In genomic region chr11:3156661-3157311, GRCh38 we compare ENCODE assay signal across 12 cellular contexts. TPM values are rescaled to one million over a fixed set of nuclear protein-coding genes. Genes with fewer than 3 reads are reported as not detected.
DNase-seq lines count a peak whose midpoint lies in the region; ATAC-seq and TF ChIP-seq lines count a peak whose summit lies in the region.
"Had no signal": no experiment of that assay in that cellular context is flagged by ENCODE, and none has a peak within 500 bp of the region (broad histone marks: within the 10 kb centered on the region; RNA-seq: fewer than 3 reads in every experiment).

No MANE protein-coding gene starts in this region.

- no peak for TF ChIP-seq POLR2A in GM18505 (IDR thresholded peaks at IDR 0.05; ENCODE audit: borderline replicate concordance, extremely low read depth, insufficient read depth, insufficient read length)

- peak overlapping the region in 2 of 10 donors; percentile 7 to 22 for H3K4me3 ChIP-seq in heart right ventricle
- no peak overlapping the region for H3K4me3 ChIP-seq in WERI-Rb-1 (ENCODE audit: low read depth, low read length)

- H3K4me3 Mint-ChIP-seq in osteocyte (ENCODE audit: unreplicated experiment), result peak overlapping the region; percentile 10
- H3K4me3 Mint-ChIP-seq: activated T-cell treated with anti-CD3 and anti-CD28 coated beads, Interleukin-2, amount 50 U/mL, for 24 hours had no signal

- H3K9me3 ChIP-seq in heart right ventricle, result no peaks in the 10 kb centered on the region
- H3K9me3 ChIP-seq in WERI-Rb-1 (ENCODE audit: severe bottlenecking), result no peaks in the 10 kb centered on the region

- 82 to 91% methylated on average over 31 of the region's 31 CpGs for WGBS in heart right ventricle, 2 donors

- intact Hi-C loops in Right ventricle myocardium superior (cut with DNase I) (no loop called here), cardiac septum (cut with DNase I) (no loop called here), heart right ventricle (cut with DNase I) (loop anchor here in 1 of 10 donors (10.0 kb wide), 1 partner anchor 122 kb away; no protein-coding TSS in a partner anchor)

- H3K36me3 ChIP-seq in heart right ventricle (peaks cover 0 to 13% (median 0%) of the 10 kb centered on the region in 9 donors), WERI-Rb-1 (no peaks in the 10 kb centered on the region)

- no peak for TF ChIP-seq CTCF in heart right ventricle (IDR thresholded peaks at IDR 0.05)
- no peak for TF ChIP-seq CTCF in osteocyte (IDR thresholded peaks at IDR 0.05)
- TF ChIP-seq CTCF in WERI-Rb-1 (IDR thresholded peaks at IDR 0.05; ENCODE audit: low read depth, low read length), result no peak

- H3K4me1 Mint-ChIP-seq in osteocyte (ENCODE audit: unreplicated experiment), result peaks cover 97% of the 10 kb centered on the region

- DNase-seq in Right ventricle myocardium superior, result peak; percentile 41
- DNase-seq in cardiac septum (ENCODE audit: low spot score), result no peak
- DNase-seq in heart right ventricle, result peak in 1 of 2 donors; percentile 11
- DNase-seq in osteocyte (ENCODE audit: extremely low spot score, unreplicated experiment), result no peak
- no peak for DNase-seq in WERI-Rb-1
- DNase-seq: activated T-cell treated with anti-CD3 and anti-CD28 coated beads, Interleukin-2, amount 50 U/mL, for 24 hours; NCI-H345; SIG-M5; substantia nigra had no signal

- H3K36me3 Mint-ChIP-seq in osteocyte (ENCODE audit: unreplicated experiment), result peaks cover 2% of the 10 kb centered on the region

- peak overlapping the region in 7 of 10 donors; percentile 45 to 85 (median 60) for H3K27ac ChIP-seq in heart right ventricle
- H3K27ac ChIP-seq in WERI-Rb-1, result no peak overlapping the region

- no peaks in the 10 kb centered on the region for H3K27me3 Mint-ChIP-seq in osteocyte (ENCODE audit: unreplicated experiment)

- no peak for ATAC-seq in Right ventricle myocardium superior (ENCODE audit: poor library complexity)
- ATAC-seq in heart right ventricle, result no peak
- no peak for ATAC-seq in GM18498 (IDR thresholded peaks at IDR 0.05; ENCODE audit: unreplicated experiment)
- ATAC-seq in SK-N-SH treated with all-trans-retinoic acid at 6 μM for 48 hours, result no peak
- no peak for ATAC-seq in GM18505 (IDR thresholded peaks at IDR 0.05; ENCODE audit: unreplicated experiment)

- no peaks in the 10 kb centered on the region for H3K9me3 Mint-ChIP-seq in osteocyte (ENCODE audit: unreplicated experiment)
- H3K9me3 Mint-ChIP-seq: activated T-cell treated with anti-CD3 and anti-CD28 coated beads, Interleukin-2, amount 50 U/mL, for 24 hours had no signal

- peak overlapping the region; percentile 93 for H3K27ac Mint-ChIP-seq in osteocyte (ENCODE audit: unreplicated experiment)
- H3K27ac Mint-ChIP-seq: activated T-cell treated with anti-CD3 and anti-CD28 coated beads, Interleukin-2, amount 50 U/mL, for 24 hours had no signal

- no peaks in the 10 kb centered on the region for H3K27me3 ChIP-seq in heart right ventricle
- H3K27me3 ChIP-seq in WERI-Rb-1 (ENCODE audit: insufficient read depth, low read depth, severe bottlenecking), result no peaks in the 10 kb centered on the region

- H3K4me1 ChIP-seq in heart right ventricle, result peaks cover 25 to 93% (median 86%) of the 10 kb centered on the region in 9 donors

TF ChIP-seq in SK-N-SH treated with all-trans-retinoic acid at 6 μM for 48 hours, 23 proteins besides CTCF, POLR2A, EP300 and RAD21:
- TF ChIP-seq PATZ1 (CRISPR knock-in tag; IDR thresholded peaks at IDR 0.05; ENCODE audit: borderline replicate concordance), result no peak
- TF ChIP-seq ESRRG (CRISPR knock-in tag; IDR thresholded peaks at IDR 0.05), result no peak
- TF ChIP-seq CSDC2 (CRISPR knock-in tag; IDR thresholded peaks at IDR 0.05), result no peak
- no peak for TF ChIP-seq TSHZ2 (CRISPR knock-in tag; IDR thresholded peaks at IDR 0.05)
- no peak for TF ChIP-seq TOX (CRISPR knock-in tag; IDR thresholded peaks at IDR 0.05; ENCODE audit: borderline replicate concordance)
- no peak for TF ChIP-seq PPARA (CRISPR knock-in tag; IDR thresholded peaks at IDR 0.05; ENCODE audit: borderline replicate concordance)
- TF ChIP-seq ZFP3 (CRISPR knock-in tag; IDR thresholded peaks at IDR 0.05), result no peak
- no peak for TF ChIP-seq OSR1 (CRISPR knock-in tag; IDR thresholded peaks at IDR 0.05)
- TF ChIP-seq CSRNP3 (CRISPR knock-in tag; IDR thresholded peaks at IDR 0.05), result no peak
- no peak for TF ChIP-seq SNAI2 (CRISPR knock-in tag; IDR thresholded peaks at IDR 0.05)
- TF ChIP-seq ZNF565 (CRISPR knock-in tag; conservative IDR thresholded peaks at IDR 0.05; ENCODE audit: low read depth), result no peak
- no peak for TF ChIP-seq ARNTL (CRISPR knock-in tag; IDR thresholded peaks at IDR 0.05; ENCODE audit: borderline replicate concordance, low read depth)
- no peak for TF ChIP-seq TCF4 (CRISPR knock-in tag; IDR thresholded peaks at IDR 0.05; ENCODE audit: borderline replicate concordance)
- no peak for TF ChIP-seq CREB5 (CRISPR knock-in tag; IDR thresholded peaks at IDR 0.05; ENCODE audit: low read depth)
- TF ChIP-seq BACH2 (CRISPR knock-in tag; IDR thresholded peaks at IDR 0.05; ENCODE audit: borderline replicate concordance), result no peak

RNA-seq across cellular contexts. Expression of gene OSBPL5, which starts 8.3 kb away (rescaled TPM):
- total RNA-seq in Right ventricle myocardium superior (15.3 TPM), cardiac septum (16.6 TPM), heart right ventricle (10 to 100 TPM; 12.7 to 18.2 (median 15.5) TPM), osteocyte (47.7 and 47.9 TPM in 2 replicates)
- 10 to 100 TPM; 10.4 to 18.7 TPM for polyA plus RNA-seq in heart right ventricle
